ENCODE assay signal across 17 cellular contexts in the genomic region with DNA sequence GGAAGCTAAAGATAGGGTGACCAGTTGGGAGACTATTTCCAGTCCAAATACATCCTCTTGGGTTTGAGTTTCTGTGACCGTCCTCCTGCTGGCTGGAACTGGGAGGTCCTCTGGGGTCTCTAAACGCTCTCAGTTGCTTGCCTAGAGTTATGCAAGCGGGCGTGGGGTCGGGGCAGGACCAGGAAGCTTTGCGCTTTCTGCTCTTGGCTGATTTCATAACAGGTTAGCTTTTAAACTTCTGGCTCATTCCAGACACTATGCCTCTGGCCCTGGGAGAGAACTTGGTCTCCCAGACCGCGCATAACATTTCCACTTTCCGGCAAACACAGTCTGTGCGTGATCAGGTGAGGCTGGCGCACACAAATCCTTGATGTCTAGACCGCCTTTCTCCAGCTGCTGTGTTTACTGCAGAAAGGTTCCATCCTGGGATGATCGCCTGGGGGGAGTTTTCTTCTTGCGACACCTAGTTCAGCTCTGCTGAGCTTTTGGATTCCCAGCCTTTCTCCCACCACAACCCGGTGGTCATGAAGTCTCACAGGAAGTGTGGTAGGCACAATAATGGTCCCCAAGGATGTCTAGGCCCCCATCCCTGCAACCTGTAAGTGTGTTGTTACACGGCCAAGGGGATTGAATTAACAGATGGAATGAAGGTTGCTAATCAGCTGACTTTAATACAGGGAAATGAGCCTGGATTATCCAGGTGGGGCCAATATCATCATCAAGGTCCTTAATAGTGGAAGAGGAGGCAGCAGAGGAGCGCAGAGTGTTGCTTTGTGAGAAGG. TPM values are rescaled to one million over a fixed set of nuclear protein-coding genes. Genes with fewer than 3 reads are reported as not detected.
"Had no signal": no experiment of that assay in that cellular context is flagged by ENCODE, and none has a peak within 500 bp of the region (broad histone marks: within the 10 kb centered on the region; RNA-seq: fewer than 3 reads in every experiment).

No MANE protein-coding gene starts in this region.

- H3K27ac ChIP-seq: left ventricle myocardium inferior, ovary, sigmoid colon, spleen had no signal

- H3K27me3 ChIP-seq: ovary had no signal

- H3K9me3 Mint-ChIP-seq: activated CD4-positive, alpha-beta memory T cell treated with anti-CD3 and anti-CD28 coated beads, Interleukin-2, amount 10 ng/mL, durations not matched to agents 7 days and 5 days; activated naive CD8-positive, alpha-beta T cell treated with anti-CD3 and anti-CD28 coated beads, Interleukin-2, amount 10 ng/mL, durations not matched to agents 7 days and 5 days; naive thymus-derived CD8-positive, alpha-beta T cell had no signal

- H3K4me1 ChIP-seq: left ventricle myocardium inferior, spleen had no signal

- ATAC-seq: activated CD8-positive, alpha-beta memory T cell treated with anti-CD3 and anti-CD28 coated beads, Interleukin-2, amount 10 ng/mL, durations not matched to agents 7 days and 5 days; naive thymus-derived CD8-positive, alpha-beta T cell; stimulated activated naive B cell treated with anti-CD40 and anti-IgM and Interleukin-4, amounts not matched to agents 10 μg/mL and 1 μg/mL and 100 μg/mL, for 72 hours had no signal

- DNase-seq: activated CD4-positive, alpha-beta memory T cell treated with anti-CD3 and anti-CD28 coated beads, Interleukin-2, amount 10 ng/mL, durations not matched to agents 7 days and 5 days; activated CD4-positive, alpha-beta T cell treated with anti-CD3 and anti-CD28 coated beads for 48 hours; activated CD4-positive, CD25-positive, alpha-beta regulatory T cell; activated CD8-positive, alpha-beta memory T cell treated with anti-CD3 and anti-CD28 coated beads, Interleukin-2, amount 10 ng/mL, durations not matched to agents 7 days and 5 days; activated naive CD8-positive, alpha-beta T cell treated with anti-CD3 and anti-CD28 coated beads, Interleukin-2, amount 10 ng/mL, durations not matched to agents 7 days and 5 days; amygdala; erythroblast; foreskin melanocyte; hypothalamus; left ventricle myocardium inferior; naive thymus-derived CD8-positive, alpha-beta T cell; ovary; sigmoid colon; spleen; stimulated activated naive B cell treated with anti-CD40 and anti-IgM and Interleukin-4, amounts not matched to agents 10 μg/mL and 1 μg/mL and 100 μg/mL, for 72 hours; T-helper 1 cell; T-helper 9 cell had no signal

- H3K4me3 Mint-ChIP-seq: activated CD4-positive, alpha-beta memory T cell treated with anti-CD3 and anti-CD28 coated beads, Interleukin-2, amount 10 ng/mL, durations not matched to agents 7 days and 5 days; activated CD8-positive, alpha-beta memory T cell treated with anti-CD3 and anti-CD28 coated beads, Interleukin-2, amount 10 ng/mL, durations not matched to agents 7 days and 5 days; activated naive CD8-positive, alpha-beta T cell treated with anti-CD3 and anti-CD28 coated beads, Interleukin-2, amount 10 ng/mL, durations not matched to agents 7 days and 5 days; naive thymus-derived CD8-positive, alpha-beta T cell; stimulated activated naive B cell treated with anti-CD40 and anti-IgM and Interleukin-4, amounts not matched to agents 10 μg/mL and 1 μg/mL and 100 μg/mL, for 72 hours had no signal

- H3K36me3 Mint-ChIP-seq: activated CD8-positive, alpha-beta memory T cell treated with anti-CD3 and anti-CD28 coated beads, Interleukin-2, amount 10 ng/mL, durations not matched to agents 7 days and 5 days; activated naive CD8-positive, alpha-beta T cell treated with anti-CD3 and anti-CD28 coated beads, Interleukin-2, amount 10 ng/mL, durations not matched to agents 7 days and 5 days; naive thymus-derived CD8-positive, alpha-beta T cell; stimulated activated naive B cell treated with anti-CD40 and anti-IgM and Interleukin-4, amounts not matched to agents 10 μg/mL and 1 μg/mL and 100 μg/mL, for 72 hours had no signal

- H3K4me1 Mint-ChIP-seq: activated CD4-positive, alpha-beta memory T cell treated with anti-CD3 and anti-CD28 coated beads, Interleukin-2, amount 10 ng/mL, durations not matched to agents 7 days and 5 days; activated CD8-positive, alpha-beta memory T cell treated with anti-CD3 and anti-CD28 coated beads, Interleukin-2, amount 10 ng/mL, durations not matched to agents 7 days and 5 days; activated naive CD8-positive, alpha-beta T cell treated with anti-CD3 and anti-CD28 coated beads, Interleukin-2, amount 10 ng/mL, durations not matched to agents 7 days and 5 days; naive thymus-derived CD8-positive, alpha-beta T cell had no signal

- H3K9me3 ChIP-seq: ovary, sigmoid colon had no signal

- H3K27ac Mint-ChIP-seq: activated CD4-positive, alpha-beta memory T cell treated with anti-CD3 and anti-CD28 coated beads, Interleukin-2, amount 10 ng/mL, durations not matched to agents 7 days and 5 days; activated CD8-positive, alpha-beta memory T cell treated with anti-CD3 and anti-CD28 coated beads, Interleukin-2, amount 10 ng/mL, durations not matched to agents 7 days and 5 days; activated naive CD8-positive, alpha-beta T cell treated with anti-CD3 and anti-CD28 coated beads, Interleukin-2, amount 10 ng/mL, durations not matched to agents 7 days and 5 days; naive thymus-derived CD8-positive, alpha-beta T cell; stimulated activated naive B cell treated with anti-CD40 and anti-IgM and Interleukin-4, amounts not matched to agents 10 μg/mL and 1 μg/mL and 100 μg/mL, for 72 hours had no signal

- H3K36me3 ChIP-seq: left ventricle myocardium inferior, ovary, sigmoid colon, spleen had no signal

- H3K4me3 ChIP-seq: left ventricle myocardium inferior, ovary, sigmoid colon, spleen had no signal

RNA-seq across cellular contexts. Expression of gene CGNL1, which starts 23.6 kb away (rescaled TPM):
- total RNA-seq: activated CD4-positive, alpha-beta memory T cell treated with anti-CD3 and anti-CD28 coated beads, Interleukin-2, amount 10 ng/mL, durations not matched to agents 7 days and 5 days; activated CD8-positive, alpha-beta memory T cell treated with anti-CD3 and anti-CD28 coated beads, Interleukin-2, amount 10 ng/mL, durations not matched to agents 7 days and 5 days; activated naive CD8-positive, alpha-beta T cell treated with anti-CD3 and anti-CD28 coated beads, Interleukin-2, amount 10 ng/mL, durations not matched to agents 7 days and 5 days; naive thymus-derived CD8-positive, alpha-beta T cell had no signal
- polyA plus RNA-seq: naive thymus-derived CD8-positive, alpha-beta T cell had no signal
